ENCODE assay signal across 1 cellular context in the genomic region with DNA sequence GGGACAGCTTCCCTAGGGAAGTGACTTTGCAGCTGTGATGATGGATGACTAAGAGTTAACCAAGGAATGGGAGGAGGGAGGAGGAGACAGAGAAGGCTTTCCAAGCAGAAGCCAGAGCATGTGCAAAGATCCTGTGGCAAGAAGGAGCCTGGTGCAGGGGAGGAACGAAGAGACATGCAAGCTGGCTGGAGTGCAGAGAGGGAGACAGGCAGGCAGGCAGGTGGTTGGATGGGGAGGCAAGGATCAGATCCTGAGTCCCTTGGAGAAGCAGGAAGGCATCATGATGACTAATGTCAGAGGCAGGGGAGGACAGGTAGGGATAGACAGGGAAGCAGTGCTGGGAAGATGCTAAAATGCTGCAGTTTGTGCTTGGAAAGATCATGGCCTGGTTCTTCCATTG.
A peak's percentile ranks its signal among the peaks of the same experiment; 100 is the strongest.
TF ChIP-seq lines count a peak whose summit lies in the region.

No MANE protein-coding gene starts in this region.

TF ChIP-seq in H1, 55 proteins besides CTCF, POLR2A, EP300 and RAD21:
- TF ChIP-seq KDM1A (IDR thresholded peaks at IDR 0.05; ENCODE audit: borderline replicate concordance, low read length) (peak; percentile 68; the same call in 1 of the 2 replicates), CHD1 (IDR thresholded peaks at IDR 0.05; ENCODE audit: low read depth, low read length) (no peak)
